40 cellular contexts compared by ENCODE assay signal in the genomic region with DNA sequence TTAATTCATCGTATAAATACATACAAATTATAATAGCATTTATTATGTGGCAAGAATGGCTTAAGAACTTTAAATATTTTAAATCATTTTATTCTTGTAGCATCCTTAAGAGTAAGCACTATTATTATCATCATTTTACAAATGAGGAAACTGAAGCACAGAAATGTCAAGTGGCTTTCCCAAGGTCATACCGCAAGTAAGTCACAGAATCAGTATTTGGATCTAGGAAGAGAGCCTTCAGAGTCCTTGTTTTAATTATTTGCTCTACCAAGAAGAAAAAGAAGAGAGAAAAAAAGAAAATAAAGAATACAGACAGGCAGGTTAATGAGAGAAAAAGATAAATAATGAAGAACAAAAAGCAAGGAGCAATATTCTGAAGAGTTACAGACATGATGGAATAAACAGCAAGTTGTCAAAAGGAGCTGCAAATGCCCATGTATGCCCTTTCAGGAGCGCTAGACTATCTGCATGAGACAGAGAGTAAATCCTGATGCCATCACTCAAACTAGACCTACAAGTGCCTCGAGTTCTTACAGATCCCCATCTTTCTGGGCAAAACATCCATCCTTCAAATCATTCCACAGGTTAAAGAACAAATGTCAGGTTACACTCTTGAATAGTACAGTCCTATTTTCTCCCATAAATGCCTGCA.
"Had no signal": no experiment of that assay in that cellular context is flagged by ENCODE, and none has a peak within 500 bp of the region (broad histone marks: within the 10 kb centered on the region; RNA-seq: fewer than 3 reads in every experiment).

No MANE protein-coding gene starts in this region.

- H3K4me1 Mint-ChIP-seq: activated naive CD4-positive, alpha-beta T cell treated with anti-CD3 and anti-CD28 coated beads, Interleukin-2, amount 10 ng/mL, durations not matched to agents 7 days and 5 days; activated naive CD4-positive, alpha-beta T cell treated with anti-CD3 and anti-CD28 coated beads, Interleukin-2, amount 50 U/mL, for 24 hours; activated naive CD8-positive, alpha-beta T cell treated with anti-CD3 and anti-CD28 coated beads for 36 hours; activated naive CD8-positive, alpha-beta T cell treated with anti-CD3 and anti-CD28 coated beads, Interleukin-2, amount 10 ng/mL, durations not matched to agents 7 days and 5 days; activated naive CD8-positive, alpha-beta T cell treated with anti-CD3 and anti-CD28 coated beads, Interleukin-2, amount 50 U/mL, for 24 hours; activated T-helper 17 cell treated with anti-CD3 and anti-CD28 coated beads, Interleukin-2, amount 50 U/mL, for 72 hours; brain; central memory CD8-positive, alpha-beta T cell had no signal

- H3K4me3 ChIP-seq: adrenal gland, ascending aorta, body of pancreas, breast epithelium, cardiac muscle cell had no signal

- H3K27me3 Mint-ChIP-seq: activated naive CD4-positive, alpha-beta T cell treated with anti-CD3 and anti-CD28 coated beads, Interleukin-2, amount 10 ng/mL, durations not matched to agents 7 days and 5 days; activated naive CD8-positive, alpha-beta T cell treated with anti-CD3 and anti-CD28 coated beads, Interleukin-2, amount 10 ng/mL, durations not matched to agents 7 days and 5 days; central memory CD8-positive, alpha-beta T cell had no signal

- H3K27me3 ChIP-seq: adrenal gland, ascending aorta, body of pancreas, brain microvascular endothelial cell, breast epithelium had no signal

- H3K27ac Mint-ChIP-seq: activated naive CD4-positive, alpha-beta T cell treated with anti-CD3 and anti-CD28 coated beads for 36 hours; activated naive CD4-positive, alpha-beta T cell treated with anti-CD3 and anti-CD28 coated beads, Interleukin-2, amount 10 ng/mL, durations not matched to agents 7 days and 5 days; activated naive CD4-positive, alpha-beta T cell treated with anti-CD3 and anti-CD28 coated beads, Interleukin-2, amount 50 U/mL, for 24 hours; activated naive CD4-positive, alpha-beta T cell treated with anti-CD3 and anti-CD28 coated beads, Interleukin-2, amount 50 U/mL, for 72 hours; activated naive CD8-positive, alpha-beta T cell; activated naive CD8-positive, alpha-beta T cell treated with anti-CD3 and anti-CD28 coated beads for 36 hours; activated naive CD8-positive, alpha-beta T cell treated with anti-CD3 and anti-CD28 coated beads, Interleukin-2, amount 10 ng/mL, durations not matched to agents 7 days and 5 days; activated naive CD8-positive, alpha-beta T cell treated with anti-CD3 and anti-CD28 coated beads, Interleukin-2, amount 50 U/mL, for 24 hours; activated T-cell treated with anti-CD3 and anti-CD28 coated beads, Interleukin-2, amount 50 U/mL, for 24 hours; activated T-cell treated with anti-CD3 and anti-CD28 coated beads, Interleukin-2, amount 50 U/mL, for 72 hours; activated T-helper 1 cell treated with anti-CD3 and anti-CD28 coated beads, Interleukin-12 subunit alpha, Interleukin-12 subunit beta, Interleukin-2, Interleukin-4 antibody, amounts not matched to agents 30 ng/mL and 10 ng/mL and 1 ng/mL, durations not matched to agents 14 hours and 24 hours and 36 hours; activated T-helper 17 cell treated with anti-CD3 and anti-CD28 coated beads, Interleukin-2, amount 50 U/mL, for 72 hours; activated T-helper 2 cell treated with anti-CD3 and anti-CD28 coated beads, Interferon-gamma antibody, Interleukin-2, Interleukin-4, amounts not matched to agents 10 μg/mL and 5 μg/mL and 100 μg/mL, durations not matched to agents 14 hours and 24 hours and 36 hours; brain had no signal

- ATAC-seq: activated naive CD4-positive, alpha-beta T cell treated with anti-CD3 and anti-CD28 coated beads, Interleukin-2, amount 50 U/mL, for 72 hours; activated naive CD8-positive, alpha-beta T cell treated with anti-CD3 and anti-CD28 coated beads, Interleukin-2, amount 50 U/mL, for 24 hours; activated T-cell treated with anti-CD3 and anti-CD28 coated beads, Interleukin-2, amount 50 U/mL, for 4 hours; activated T-cell treated with anti-CD3 and anti-CD28 coated beads, Interleukin-2, amount 50 U/mL, for 72 hours; activated T-helper 17 cell treated with anti-CD3 and anti-CD28 coated beads, Interleukin-2, amount 50 U/mL, for 72 hours; body of pancreas had no signal

- H3K36me3 Mint-ChIP-seq: activated naive CD4-positive, alpha-beta T cell treated with anti-CD3 and anti-CD28 coated beads, Interleukin-2, amount 10 ng/mL, durations not matched to agents 7 days and 5 days; activated naive CD4-positive, alpha-beta T cell treated with anti-CD3 and anti-CD28 coated beads, Interleukin-2, amount 50 U/mL, for 24 hours; activated naive CD4-positive, alpha-beta T cell treated with anti-CD3 and anti-CD28 coated beads, Interleukin-2, amount 50 U/mL, for 72 hours; activated naive CD8-positive, alpha-beta T cell; activated naive CD8-positive, alpha-beta T cell treated with anti-CD3 and anti-CD28 coated beads for 36 hours; activated naive CD8-positive, alpha-beta T cell treated with anti-CD3 and anti-CD28 coated beads, Interleukin-2, amount 10 ng/mL, durations not matched to agents 7 days and 5 days; brain had no signal

- FAIRE-seq: astrocyte, bronchial epithelial cell had no signal

- H3K9me3 Mint-ChIP-seq: activated naive CD4-positive, alpha-beta T cell treated with anti-CD3 and anti-CD28 coated beads for 36 hours; activated naive CD4-positive, alpha-beta T cell treated with anti-CD3 and anti-CD28 coated beads, Interleukin-2, amount 10 ng/mL, durations not matched to agents 7 days and 5 days; activated naive CD4-positive, alpha-beta T cell treated with anti-CD3 and anti-CD28 coated beads, Interleukin-2, amount 50 U/mL, for 24 hours; activated naive CD4-positive, alpha-beta T cell treated with anti-CD3 and anti-CD28 coated beads, Interleukin-2, amount 50 U/mL, for 72 hours; activated naive CD8-positive, alpha-beta T cell treated with anti-CD3 and anti-CD28 coated beads for 36 hours; activated naive CD8-positive, alpha-beta T cell treated with anti-CD3 and anti-CD28 coated beads, Interleukin-2, amount 10 ng/mL, durations not matched to agents 7 days and 5 days; activated naive CD8-positive, alpha-beta T cell treated with anti-CD3 and anti-CD28 coated beads, Interleukin-2, amount 50 U/mL, for 24 hours; activated T-cell treated with anti-CD3 and anti-CD28 coated beads, Interleukin-2, amount 50 U/mL, for 24 hours; activated T-cell treated with anti-CD3 and anti-CD28 coated beads, Interleukin-2, amount 50 U/mL, for 4 hours; activated T-helper 1 cell treated with anti-CD3 and anti-CD28 coated beads, Interleukin-12 subunit alpha, Interleukin-12 subunit beta, Interleukin-2, Interleukin-4 antibody, amounts not matched to agents 30 ng/mL and 10 ng/mL and 1 ng/mL, durations not matched to agents 14 hours and 24 hours and 36 hours; activated T-helper 2 cell treated with anti-CD3 and anti-CD28 coated beads, Interferon-gamma antibody, Interleukin-2, Interleukin-4, amounts not matched to agents 10 μg/mL and 5 μg/mL and 100 μg/mL, durations not matched to agents 14 hours and 24 hours and 36 hours; central memory CD8-positive, alpha-beta T cell had no signal

- H3K36me3 ChIP-seq: adrenal gland, ascending aorta, brain microvascular endothelial cell, breast epithelium, cardiac muscle cell had no signal

- H3K4me3 Mint-ChIP-seq: activated naive CD4-positive, alpha-beta T cell treated with anti-CD3 and anti-CD28 coated beads for 36 hours; activated naive CD4-positive, alpha-beta T cell treated with anti-CD3 and anti-CD28 coated beads, Interleukin-2, amount 10 ng/mL, durations not matched to agents 7 days and 5 days; activated naive CD4-positive, alpha-beta T cell treated with anti-CD3 and anti-CD28 coated beads, Interleukin-2, amount 50 U/mL, for 24 hours; activated naive CD8-positive, alpha-beta T cell; activated naive CD8-positive, alpha-beta T cell treated with anti-CD3 and anti-CD28 coated beads for 36 hours; activated naive CD8-positive, alpha-beta T cell treated with anti-CD3 and anti-CD28 coated beads, Interleukin-2, amount 10 ng/mL, durations not matched to agents 7 days and 5 days; activated naive CD8-positive, alpha-beta T cell treated with anti-CD3 and anti-CD28 coated beads, Interleukin-2, amount 50 U/mL, for 24 hours; activated T-cell treated with anti-CD3 and anti-CD28 coated beads, Interleukin-2, amount 50 U/mL, for 24 hours; activated T-cell treated with anti-CD3 and anti-CD28 coated beads, Interleukin-2, amount 50 U/mL, for 4 hours; activated T-cell treated with anti-CD3 and anti-CD28 coated beads, Interleukin-2, amount 50 U/mL, for 72 hours; activated T-helper 1 cell treated with anti-CD3 and anti-CD28 coated beads, Interleukin-12 subunit alpha, Interleukin-12 subunit beta, Interleukin-2, Interleukin-4 antibody, amounts not matched to agents 30 ng/mL and 10 ng/mL and 1 ng/mL, durations not matched to agents 14 hours and 24 hours and 36 hours; activated T-helper 17 cell treated with anti-CD3 and anti-CD28 coated beads, Interleukin-2, amount 50 U/mL, for 72 hours; central memory CD8-positive, alpha-beta T cell had no signal

- H3K9me3 ChIP-seq: adrenal gland, ascending aorta, body of pancreas, breast epithelium had no signal

- DNase-seq: activated effector memory CD4-positive, alpha-beta T cell treated with anti-CD3 and anti-CD28 coated beads, Interleukin-2, amount 50 U/mL, for 16 hours; activated effector memory CD4-positive, alpha-beta T cell treated with Interleukin-2 at 50 U/mL for 16 hours; activated gamma-delta T cell; activated gamma-delta T cell treated with Interleukin-2 at 50 U/mL for 16 hours; activated naive CD4-positive, alpha-beta T cell; activated naive CD4-positive, alpha-beta T cell treated with anti-CD3 and anti-CD28 coated beads for 36 hours; activated naive CD4-positive, alpha-beta T cell treated with anti-CD3 and anti-CD28 coated beads, Interleukin-2, amount 10 ng/mL, durations not matched to agents 7 days and 5 days; activated naive CD4-positive, alpha-beta T cell treated with anti-CD3 and anti-CD28 coated beads, Interleukin-2, amount 50 U/mL, for 16 hours; activated naive CD4-positive, alpha-beta T cell treated with Interleukin-2 at 50 U/mL for 16 hours; activated naive CD8-positive, alpha-beta T cell treated with anti-CD3 and anti-CD28 coated beads for 36 hours; activated naive CD8-positive, alpha-beta T cell treated with anti-CD3 and anti-CD28 coated beads, Interleukin-2, amount 10 ng/mL, durations not matched to agents 7 days and 5 days; activated naive CD8-positive, alpha-beta T cell treated with anti-CD3 and anti-CD28 coated beads, Interleukin-2, amount 50 U/mL, for 24 hours; activated T-cell treated with anti-CD3 and anti-CD28 coated beads, Interleukin-2, amount 50 U/mL, for 1 hour; activated T-cell treated with anti-CD3 and anti-CD28 coated beads, Interleukin-2, amount 50 U/mL, for 24 hours; activated T-cell treated with anti-CD3 and anti-CD28 coated beads, Interleukin-2, amount 50 U/mL, for 4 hours; activated T-cell treated with anti-CD3 and anti-CD28 coated beads, Interleukin-2, amount 50 U/mL, for 48 hours; activated T-cell treated with anti-CD3 and anti-CD28 coated beads, Interleukin-2, amount 50 U/mL, for 72 hours; adrenal gland; amniotic stem cell; amygdala; anterior cingulate cortex; aorta; body of pancreas; brain microvascular endothelial cell; caudate nucleus; central memory CD4-positive, alpha-beta T cell; cerebellar nuclear complex had no signal

- H3K27ac ChIP-seq: adrenal gland, ascending aorta, body of pancreas, brain microvascular endothelial cell, breast epithelium, cardiac muscle cell had no signal

- H3K4me1 ChIP-seq: adrenal gland, ascending aorta, body of pancreas, breast epithelium had no signal
